Comparison of ENCODE assay signal across 2 cellular contexts in the genomic region with DNA sequence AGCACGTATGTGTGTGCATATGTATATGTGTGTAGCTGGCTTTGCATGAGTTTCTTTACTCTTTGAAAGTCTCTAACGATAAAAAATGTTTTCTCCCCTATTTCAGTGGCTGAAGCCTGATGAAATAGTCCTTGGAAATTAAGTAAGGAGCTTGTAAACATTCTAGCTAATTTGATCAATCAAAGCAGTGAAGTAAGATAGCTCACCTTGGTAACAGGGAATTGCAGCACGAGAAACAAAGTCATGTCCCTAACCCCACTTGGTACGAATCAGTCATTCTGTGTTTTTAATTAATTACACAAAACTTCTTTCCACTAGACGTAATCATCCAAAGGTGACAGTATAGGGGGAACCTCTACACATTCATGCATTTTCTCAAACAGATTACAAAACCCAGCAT.
TF ChIP-seq lines count a peak whose summit lies in the region.

No MANE protein-coding gene starts in this region.

TF ChIP-seq in liver, 16 proteins besides CTCF, POLR2A, EP300 and RAD21:
- TF ChIP-seq SP1 (IDR thresholded peaks at IDR 0.05): no peak
- no peak for TF ChIP-seq EGR1 (IDR thresholded peaks at IDR 0.05; ENCODE audit: low read depth in 2 of 2)
- no peak for TF ChIP-seq ZBTB33 (IDR thresholded peaks at IDR 0.05)
- TF ChIP-seq, protein P1, sequence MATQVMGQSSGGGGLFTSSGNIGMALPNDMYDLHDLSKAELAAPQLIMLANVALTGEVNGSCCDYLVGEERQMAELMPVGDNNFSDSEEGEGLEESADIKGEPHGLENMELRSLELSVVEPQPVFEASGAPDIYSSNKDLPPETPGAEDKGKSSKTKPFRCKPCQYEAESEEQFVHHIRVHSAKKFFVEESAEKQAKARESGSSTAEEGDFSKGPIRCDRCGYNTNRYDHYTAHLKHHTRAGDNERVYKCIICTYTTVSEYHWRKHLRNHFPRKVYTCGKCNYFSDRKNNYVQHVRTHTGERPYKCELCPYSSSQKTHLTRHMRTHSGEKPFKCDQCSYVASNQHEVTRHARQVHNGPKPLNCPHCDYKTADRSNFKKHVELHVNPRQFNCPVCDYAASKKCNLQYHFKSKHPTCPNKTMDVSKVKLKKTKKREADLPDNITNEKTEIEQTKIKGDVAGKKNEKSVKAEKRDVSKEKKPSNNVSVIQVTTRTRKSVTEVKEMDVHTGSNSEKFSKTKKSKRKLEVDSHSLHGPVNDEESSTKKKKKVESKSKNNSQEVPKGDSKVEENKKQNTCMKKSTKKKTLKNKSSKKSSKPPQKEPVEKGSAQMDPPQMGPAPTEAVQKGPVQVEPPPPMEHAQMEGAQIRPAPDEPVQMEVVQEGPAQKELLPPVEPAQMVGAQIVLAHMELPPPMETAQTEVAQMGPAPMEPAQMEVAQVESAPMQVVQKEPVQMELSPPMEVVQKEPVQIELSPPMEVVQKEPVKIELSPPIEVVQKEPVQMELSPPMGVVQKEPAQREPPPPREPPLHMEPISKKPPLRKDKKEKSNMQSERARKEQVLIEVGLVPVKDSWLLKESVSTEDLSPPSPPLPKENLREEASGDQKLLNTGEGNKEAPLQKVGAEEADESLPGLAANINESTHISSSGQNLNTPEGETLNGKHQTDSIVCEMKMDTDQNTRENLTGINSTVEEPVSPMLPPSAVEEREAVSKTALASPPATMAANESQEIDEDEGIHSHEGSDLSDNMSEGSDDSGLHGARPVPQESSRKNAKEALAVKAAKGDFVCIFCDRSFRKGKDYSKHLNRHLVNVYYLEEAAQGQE (IDR thresholded peaks at IDR 0.05): no peak
- TF ChIP-seq NR2F2 (IDR thresholded peaks at IDR 0.05): no peak
- TF ChIP-seq TAF1 (conservative IDR thresholded peaks at IDR 0.05): no peak
- TF ChIP-seq, protein P2, sequence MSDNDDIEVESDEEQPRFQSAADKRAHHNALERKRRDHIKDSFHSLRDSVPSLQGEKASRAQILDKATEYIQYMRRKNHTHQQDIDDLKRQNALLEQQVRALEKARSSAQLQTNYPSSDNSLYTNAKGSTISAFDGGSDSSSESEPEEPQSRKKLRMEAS (IDR thresholded peaks at IDR 0.05): no peak
- TF ChIP-seq HNF4G (IDR thresholded peaks at IDR 0.05): no peak
- no peak for TF ChIP-seq JUND (IDR thresholded peaks at IDR 0.05)
- no peak for TF ChIP-seq HNF4A (conservative IDR thresholded peaks at IDR 0.05)
- no peak for TF ChIP-seq RXRA (IDR thresholded peaks at IDR 0.05)
- TF ChIP-seq, protein P3, sequence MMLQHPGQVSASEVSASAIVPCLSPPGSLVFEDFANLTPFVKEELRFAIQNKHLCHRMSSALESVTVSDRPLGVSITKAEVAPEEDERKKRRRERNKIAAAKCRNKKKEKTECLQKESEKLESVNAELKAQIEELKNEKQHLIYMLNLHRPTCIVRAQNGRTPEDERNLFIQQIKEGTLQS (IDR thresholded peaks at IDR 0.05): no peak
- no peak for TF ChIP-seq FOXA1 (IDR thresholded peaks at IDR 0.05)
- TF ChIP-seq GABPA (IDR thresholded peaks at IDR 0.05 in 1 of 2, conservative IDR thresholded peaks at IDR 0.05 in 1 of 2): no peak
- no peak for TF ChIP-seq YY1 (IDR thresholded peaks at IDR 0.05)
- no peak for TF ChIP-seq FOXA2 (IDR thresholded peaks at IDR 0.05)
TF ChIP-seq in liver: peak in this region for 0.

TF ChIP-seq in HepG2, 621 proteins besides CTCF, POLR2A, EP300 and RAD21:
- no peak for TF ChIP-seq ZNF615 (CRISPR knock-in tag; IDR thresholded peaks at IDR 0.05; ENCODE audit: borderline replicate concordance)
